24 cellular contexts compared by ENCODE assay signal in genomic region chr2:160137457-160137856, GRCh38.
A peak's percentile ranks its signal among the peaks of the same experiment; 100 is the strongest.
DNase-seq lines count a peak whose midpoint lies in the region; ATAC-seq and TF ChIP-seq lines count a peak whose summit lies in the region.
"Had no signal": no experiment of that assay in that cellular context is flagged by ENCODE, and none has a peak within 500 bp of the region (broad histone marks: within the 10 kb centered on the region; RNA-seq: fewer than 3 reads in every experiment).

No MANE protein-coding gene starts in this region.

- H3K4me1 Mint-ChIP-seq in endodermal cell: no peaks in the 10 kb centered on the region
- H3K4me1 Mint-ChIP-seq: CD4-positive, alpha-beta memory T cell; IgD-negative memory B cell had no signal

- intact Hi-C loops in IMR-90 (cut with micrococcal nuclease): no loop called here
- intact Hi-C loops in upper lobe of right lung (cut with DNase I): no loop called here
- intact Hi-C loops in spleen (cut with DNase I; ENCODE audit: low total_unique reads): no loop called here

- H3K9me2 ChIP-seq in neural cell (ENCODE audit: insufficient read depth, low read length): no peaks in the 10 kb centered on the region

- H2AFZ ChIP-seq in IMR-90 (replicated peaks; ENCODE audit: low read length, poor library complexity) (peak overlapping the region; percentile 61), neural cell (ENCODE audit: low read depth, low read length) (no peak overlapping the region)

- no peaks in the 10 kb centered on the region for H3K27me3 ChIP-seq in IMR-90 (ENCODE audit: control insufficient read depth, insufficient read depth, low read length)
- H3K27me3 ChIP-seq in endodermal cell (ENCODE audit: control insufficient read depth, insufficient read depth, low read length, poor library complexity, severe bottlenecking): no peaks in the 10 kb centered on the region
- no peaks in the 10 kb centered on the region for H3K27me3 ChIP-seq in neural cell (ENCODE audit: insufficient read depth, low read depth, low read length)
- no peaks in the 10 kb centered on the region for H3K27me3 ChIP-seq in upper lobe of right lung
- H3K27me3 ChIP-seq in spleen (replicated peaks in 1 of 7): no peaks in the 10 kb centered on the region

- H3K23ac ChIP-seq in IMR-90 (ENCODE audit: low read depth, low read length): no peak overlapping the region

- TF ChIP-seq RAD21 in IMR-90 (IDR thresholded peaks at IDR 0.05; ENCODE audit: low read length) (no peak), neural cell (conservative IDR thresholded peaks at IDR 0.05) (peak; percentile 30)

- peak; percentile 68 for TF ChIP-seq EP300 in neural cell (conservative IDR thresholded peaks at IDR 0.05; ENCODE audit: poor library complexity, severe bottlenecking)

- H3K79me2 ChIP-seq in neural cell (replicated peaks; ENCODE audit: insufficient read depth, low read length): no peaks in the 10 kb centered on the region

- H4K20me1 ChIP-seq in IMR-90 (ENCODE audit: insufficient read depth, low read length) (no peaks in the 10 kb centered on the region), neural cell (ENCODE audit: insufficient read depth) (no peaks in the 10 kb centered on the region)

- H3K27me3 Mint-ChIP-seq in endodermal cell (ENCODE audit: insufficient read depth): no peaks in the 10 kb centered on the region

- H3K4me1 ChIP-seq in IMR-90 (ENCODE audit: control insufficient read depth, insufficient read depth, low read length) (peaks cover 6% of the 10 kb centered on the region), endodermal cell (ENCODE audit: control insufficient read depth, insufficient read depth, low read length) (no peaks in the 10 kb centered on the region), upper lobe of right lung (peaks cover 5% of the 10 kb centered on the region), spleen (no peaks in the 10 kb centered on the region)

- no peaks in the 10 kb centered on the region for H3K9me3 Mint-ChIP-seq in endodermal cell
- H3K9me3 Mint-ChIP-seq: IgD-negative memory B cell had no signal

- H3K27ac ChIP-seq in IMR-90 (ENCODE audit: insufficient read depth, low read length) (no peak overlapping the region), endodermal cell (ENCODE audit: low read depth, low read length) (no peak overlapping the region), neural cell (ENCODE audit: low read length) (peak overlapping the region; percentile 62), upper lobe of right lung (no peak overlapping the region), spleen (no peak overlapping the region)
- H3K27ac ChIP-seq: KMS-11, RWPE1 had no signal

- TF ChIP-seq CTCF in IMR-90 (conservative IDR thresholded peaks at IDR 0.05; ENCODE audit: low read depth, low read length): no peak
- no peak for TF ChIP-seq CTCF in endodermal cell (conservative IDR thresholded peaks at IDR 0.05)
- peak; percentile 30 for TF ChIP-seq CTCF in neural cell (IDR thresholded peaks at IDR 0.05; ENCODE audit: poor library complexity, severe bottlenecking)
- no peak for TF ChIP-seq CTCF in upper lobe of right lung (IDR thresholded peaks at IDR 0.05)
- no peak for TF ChIP-seq CTCF in spleen (IDR thresholded peaks at IDR 0.05 in 8 of 11, conservative IDR thresholded peaks at IDR 0.05 in 3 of 11)

- H3K27ac Mint-ChIP-seq in endodermal cell: no peak overlapping the region
- H3K27ac Mint-ChIP-seq: CD4-positive, alpha-beta memory T cell; IgD-negative memory B cell had no signal

- H3K4ac ChIP-seq in IMR-90 (ENCODE audit: low read depth, low read length): no peak overlapping the region

- no peak overlapping the region for H3K56ac ChIP-seq in IMR-90 (ENCODE audit: extremely low read depth, insufficient read depth, low read length)

- H2AK9ac ChIP-seq in IMR-90 (replicated peaks; ENCODE audit: low read depth, low read length, poor library complexity): no peak overlapping the region

- H2BK15ac ChIP-seq in IMR-90 (ENCODE audit: low read depth, low read length): no peak overlapping the region

- no peak overlapping the region for H2BK5ac ChIP-seq in IMR-90 (ENCODE audit: low read depth, low read length, poor library complexity, severe bottlenecking)

- no peak overlapping the region for H4K8ac ChIP-seq in IMR-90 (ENCODE audit: low read depth in 2 of 2, low read length in 2 of 2)

- H3K18ac ChIP-seq in IMR-90 (ENCODE audit: low read depth, low read length): no peak overlapping the region

- no peak overlapping the region for H3K4me2 ChIP-seq in IMR-90 (ENCODE audit: low read depth, low read length)
- no peak overlapping the region for H3K4me2 ChIP-seq in neural cell (ENCODE audit: low read length)
- H3K4me2 ChIP-seq: KMS-11 had no signal

- H3K9me3 ChIP-seq in IMR-90 (ENCODE audit: control insufficient read depth, insufficient read depth, low read length) (no peaks in the 10 kb centered on the region), endodermal cell (ENCODE audit: control insufficient read depth, low read length) (no peaks in the 10 kb centered on the region), neural cell (ENCODE audit: low read length) (no peaks in the 10 kb centered on the region), upper lobe of right lung (no peaks in the 10 kb centered on the region), spleen (no peaks in the 10 kb centered on the region)

- POLR2A ChIA-PET in IMR-90 (lab: Charles Lee; ENCODE audit: unreplicated experiment): no interaction called here

- H4K5ac ChIP-seq in IMR-90 (ENCODE audit: low read depth, low read length): no peak overlapping the region

- no peaks in the 10 kb centered on the region for H3K79me1 ChIP-seq in IMR-90 (ENCODE audit: low read depth in 1 of 2, low read length in 2 of 2)

- H3F3A ChIP-seq in neural cell (ENCODE audit: insufficient read depth, low read length, poor library complexity, severe bottlenecking): no peaks in the 10 kb centered on the region

- no peaks in the 10 kb centered on the region for H3K36me3 ChIP-seq in IMR-90 (ENCODE audit: control insufficient read depth, insufficient read depth, low read length)
- H3K36me3 ChIP-seq in endodermal cell (ENCODE audit: control insufficient read depth, insufficient read depth, low read length): no peaks in the 10 kb centered on the region
- H3K36me3 ChIP-seq in neural cell (ENCODE audit: insufficient read depth, low read length): no peaks in the 10 kb centered on the region
- no peaks in the 10 kb centered on the region for H3K36me3 ChIP-seq in upper lobe of right lung
- H3K36me3 ChIP-seq in spleen: no peaks in the 10 kb centered on the region

- H2BK120ac ChIP-seq in IMR-90 (ENCODE audit: low read depth, low read length): no peak overlapping the region

- no peak overlapping the region for H2BK20ac ChIP-seq in IMR-90 (ENCODE audit: low read depth, low read length)

- H3K9ac ChIP-seq in IMR-90 (ENCODE audit: low read depth, low read length) (no peak overlapping the region), endodermal cell (ENCODE audit: extremely low read depth, low read length, poor library complexity, severe bottlenecking) (no peak overlapping the region), neural cell (ENCODE audit: low read length) (peak overlapping the region; percentile 35)
- H3K9ac ChIP-seq: KMS-11 had no signal

- no peak overlapping the region for H3K4me3 Mint-ChIP-seq in endodermal cell
- H3K4me3 Mint-ChIP-seq: CD4-positive, alpha-beta memory T cell; IgD-negative memory B cell had no signal

- TF ChIP-seq POLR2A in IMR-90 (IDR thresholded peaks at IDR 0.05; ENCODE audit: low read depth, low read length) (no peak), spleen (IDR thresholded peaks at IDR 0.05) (no peak)

- H3K14ac ChIP-seq in IMR-90 (replicated peaks; ENCODE audit: low read depth, low read length): no peak overlapping the region

- no peak for ATAC-seq in IMR-90 (ENCODE audit: low read depth)
- ATAC-seq in upper lobe of right lung: peak; percentile 36
- no peak for ATAC-seq in HG02623 (IDR thresholded peaks at IDR 0.05; ENCODE audit: unreplicated experiment)
- ATAC-seq: Panc1 had no signal

- WGBS in IMR-90 (ENCODE audit: extremely low coverage in 2 of 2, insufficient read length in 1 of 2), 2 experiments: 87% methylated on average over 3 of the region's 9 CpGs; no CpG with 5 or more reads in 1 of the 2 experiments
- 86 to 88% methylated on average over 9 of the region's 9 CpGs for WGBS in endodermal cell (ENCODE audit: insufficient coverage in 1 of 2, insufficient read length in 1 of 2), 2 experiments
- WGBS in spleen, 5 donors: 83 to 95% (median 92%) methylated on average over 7 to 9 of the region's 9 CpGs

- in situ Hi-C loops in IMR-90 (cut with MboI; ENCODE audit: low sequenced_read_pairs): no loop called here

- dilution Hi-C loops in IMR-90 (cut with HindIII; ENCODE audit: low sequenced_read_pairs, unreplicated experiment): no loop called here

- H2AK5ac ChIP-seq in IMR-90 (ENCODE audit: low read depth, low read length): no peak overlapping the region

- BruUV-seq in IMR-90 (replicated peaks; lab: Mats Ljungman, UMichigan): no TSS peak

- H3K4me3 ChIP-seq in IMR-90 (ENCODE audit: insufficient read depth, low read depth, low read length): no peak overlapping the region
- H3K4me3 ChIP-seq in endodermal cell (ENCODE audit: low read length): no peak overlapping the region
- H3K4me3 ChIP-seq in neural cell (ENCODE audit: low read length): peak overlapping the region; percentile 43
- no peak overlapping the region for H3K4me3 ChIP-seq in upper lobe of right lung
- H3K4me3 ChIP-seq in spleen: no peak overlapping the region

- no peaks in the 10 kb centered on the region for H3K36me3 Mint-ChIP-seq in endodermal cell (ENCODE audit: low read depth)
- H3K36me3 Mint-ChIP-seq: CD4-positive, alpha-beta memory T cell had no signal

- DNase-seq in IMR-90: no peak
- DNase-seq in endodermal cell: peak; percentile 45
- DNase-seq in upper lobe of right lung: no peak
- no peak for DNase-seq in NCI-H446 treated with DMSO at 0.1 percent for 48 hours (lab: John Stamatoyannopoulos, UW)
- no peak for DNase-seq in spleen
- DNase-seq: C1 segment of cervical spinal cord; CD4-positive, alpha-beta memory T cell; COR-L47; DMS53; HCEC 1CT; NCI-H1092; NCI-H1417 treated with DMSO at 0.1 percent for 48 hours; NCI-H1694 treated with DMSO at 0.1 percent for 48 hours; NCI-H2081 treated with DMSO at 0.1 percent for 48 hours; NCI-H2171 treated with DMSO at 0.1 percent for 48 hours; NCI-H446; NCI-H526; SHP77 had no signal

- CTCF ChIA-PET in IMR-90 (lab: Yijun Ruan, JAX): no interaction called here

- no peak overlapping the region for H4K91ac ChIP-seq in IMR-90 (ENCODE audit: insufficient read depth, low read depth, low read length)

- H3K9me1 ChIP-seq in IMR-90 (ENCODE audit: insufficient read depth, low read length): no peaks in the 10 kb centered on the region

TF ChIP-seq in IMR-90, 13 proteins besides CTCF, POLR2A, EP300 and RAD21 (continues in another document):
- TF ChIP-seq MXI1 (IDR thresholded peaks at IDR 0.05; ENCODE audit: borderline replicate concordance, low read depth, low read length): no peak
- TF ChIP-seq SMC3 (IDR thresholded peaks at IDR 0.05; ENCODE audit: low read depth, low read length): no peak
- no peak for TF ChIP-seq FOS (IDR thresholded peaks at IDR 0.05; ENCODE audit: low read depth, low read length)

TF ChIP-seq in neural cell, 6 proteins besides CTCF, POLR2A, EP300 and RAD21 (continues in another document):
- TF ChIP-seq MXI1 (conservative IDR thresholded peaks at IDR 0.05; ENCODE audit: poor library complexity, severe bottlenecking) (peak; percentile 22), POLR2AphosphoS5 (IDR thresholded peaks at IDR 0.05) (peak; percentile 31)
